Comparison of ENCODE assay signal across 34 cellular contexts in the genomic region with DNA sequence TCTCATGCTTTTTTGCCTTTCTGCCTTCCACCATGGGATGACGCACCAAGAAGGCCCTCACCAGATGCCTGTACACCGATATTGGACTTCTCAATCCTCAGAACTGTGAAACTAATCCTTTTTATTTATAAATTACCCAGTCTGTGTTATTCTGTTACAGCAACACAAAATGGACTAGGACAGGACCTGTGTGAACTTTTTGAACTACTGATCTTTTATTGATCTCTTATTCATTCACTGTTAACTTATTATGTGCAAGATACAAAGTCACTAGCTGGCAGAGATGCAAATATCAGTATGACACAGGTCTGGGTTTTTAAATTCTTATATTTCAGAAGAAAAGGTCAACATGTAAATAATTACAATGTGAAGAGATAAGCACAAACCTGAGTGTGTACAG.
"Had no signal": no experiment of that assay in that cellular context is flagged by ENCODE, and none has a peak within 500 bp of the region (broad histone marks: within the 10 kb centered on the region; RNA-seq: fewer than 3 reads in every experiment).

No MANE protein-coding gene starts in this region.

- FAIRE-seq: astrocyte, bronchial epithelial cell had no signal

- H3K27ac ChIP-seq: adrenal gland, ascending aorta, body of pancreas, brain microvascular endothelial cell, breast epithelium, cardiac muscle cell had no signal

- H3K9me3 ChIP-seq: adrenal gland, ascending aorta, body of pancreas, breast epithelium had no signal

- ATAC-seq: activated naive CD4-positive, alpha-beta T cell treated with anti-CD3 and anti-CD28 coated beads, Interleukin-2, amount 50 U/mL, for 72 hours; activated naive CD8-positive, alpha-beta T cell treated with anti-CD3 and anti-CD28 coated beads, Interleukin-2, amount 50 U/mL, for 24 hours; activated T-cell treated with anti-CD3 and anti-CD28 coated beads, Interleukin-2, amount 50 U/mL, for 4 hours; activated T-cell treated with anti-CD3 and anti-CD28 coated beads, Interleukin-2, amount 50 U/mL, for 72 hours; activated T-helper 17 cell treated with anti-CD3 and anti-CD28 coated beads, Interleukin-2, amount 50 U/mL, for 72 hours; body of pancreas had no signal

- H3K36me3 ChIP-seq: adrenal gland, ascending aorta, brain microvascular endothelial cell, breast epithelium, cardiac muscle cell had no signal

- DNase-seq: activated effector memory CD4-positive, alpha-beta T cell treated with anti-CD3 and anti-CD28 coated beads, Interleukin-2, amount 50 U/mL, for 16 hours; activated effector memory CD4-positive, alpha-beta T cell treated with Interleukin-2 at 50 U/mL for 16 hours; activated gamma-delta T cell; activated gamma-delta T cell treated with Interleukin-2 at 50 U/mL for 16 hours; activated naive CD4-positive, alpha-beta T cell; activated naive CD4-positive, alpha-beta T cell treated with anti-CD3 and anti-CD28 coated beads for 36 hours; activated naive CD4-positive, alpha-beta T cell treated with anti-CD3 and anti-CD28 coated beads, Interleukin-2, amount 10 ng/mL, durations not matched to agents 7 days and 5 days; activated naive CD4-positive, alpha-beta T cell treated with anti-CD3 and anti-CD28 coated beads, Interleukin-2, amount 50 U/mL, for 16 hours; activated naive CD4-positive, alpha-beta T cell treated with Interleukin-2 at 50 U/mL for 16 hours; activated naive CD8-positive, alpha-beta T cell treated with anti-CD3 and anti-CD28 coated beads for 36 hours; activated naive CD8-positive, alpha-beta T cell treated with anti-CD3 and anti-CD28 coated beads, Interleukin-2, amount 10 ng/mL, durations not matched to agents 7 days and 5 days; activated naive CD8-positive, alpha-beta T cell treated with anti-CD3 and anti-CD28 coated beads, Interleukin-2, amount 50 U/mL, for 24 hours; activated T-cell treated with anti-CD3 and anti-CD28 coated beads, Interleukin-2, amount 50 U/mL, for 1 hour; activated T-cell treated with anti-CD3 and anti-CD28 coated beads, Interleukin-2, amount 50 U/mL, for 24 hours; activated T-cell treated with anti-CD3 and anti-CD28 coated beads, Interleukin-2, amount 50 U/mL, for 4 hours; activated T-cell treated with anti-CD3 and anti-CD28 coated beads, Interleukin-2, amount 50 U/mL, for 48 hours; activated T-cell treated with anti-CD3 and anti-CD28 coated beads, Interleukin-2, amount 50 U/mL, for 72 hours; adrenal gland; amniotic stem cell; amygdala; anterior cingulate cortex; aorta; body of pancreas; brain microvascular endothelial cell; caudate nucleus; central memory CD4-positive, alpha-beta T cell; cerebellar nuclear complex had no signal

- H3K27me3 ChIP-seq: adrenal gland, ascending aorta, body of pancreas, brain microvascular endothelial cell, breast epithelium, cardiac muscle cell had no signal

- H3K4me1 ChIP-seq: adrenal gland, ascending aorta, body of pancreas, breast epithelium had no signal

- H3K4me3 ChIP-seq: adrenal gland, ascending aorta, body of pancreas, breast epithelium, cardiac muscle cell had no signal
